Comparison of ENCODE assay signal across 8 cellular contexts in the genomic region with DNA sequence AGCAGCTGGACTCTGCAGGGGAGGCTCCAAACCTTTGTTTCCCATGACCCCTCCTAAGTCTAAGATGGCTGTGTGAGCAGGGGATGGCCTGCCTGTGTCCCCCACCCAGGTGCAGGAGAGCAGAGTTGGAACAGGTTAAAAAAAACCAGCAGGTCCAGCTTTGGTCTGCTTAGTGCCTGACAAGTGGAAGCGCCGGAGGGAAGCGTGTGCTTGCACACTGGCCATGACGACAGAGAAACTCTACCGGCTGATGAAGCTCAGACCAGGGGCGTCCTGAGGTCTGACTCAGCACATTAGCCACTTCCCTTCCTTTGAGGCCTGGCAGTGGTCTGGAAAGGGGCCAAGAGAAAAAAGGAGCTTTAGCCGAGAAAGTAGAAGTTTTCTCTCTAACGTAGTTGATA.
DNase-seq lines count a peak whose midpoint lies in the region; ATAC-seq and TF ChIP-seq lines count a peak whose summit lies in the region.

No MANE protein-coding gene starts in this region.

- WGBS in transverse colon (ENCODE audit: low coverage in 1 of 2), 2 donors, result 52 to 58% methylated on average over 2 to 8 of the region's 8 CpGs

- TF ChIP-seq POLR2A in transverse colon (IDR thresholded peaks at IDR 0.05), result no peak

- DNase-seq in activated T-cell treated with anti-CD3 and anti-CD28 coated beads for 48 hours (ENCODE audit: low read depth), result peak; percentile 4
- DNase-seq in activated T-cell treated with anti-CD3 and anti-CD28 coated beads, Interleukin-2, amount 50 U/mL, for 1 hour, result no peak
- DNase-seq in T-helper 17 cell, result no peak
- peak; percentile 41 for DNase-seq in left ventricle myocardium superior
- DNase-seq in transverse colon, result peak; percentile 37
- no peak for DNase-seq in NCI-H146 (lab: John Stamatoyannopoulos, UW)
- no peak for DNase-seq in activated naive CD4-positive, alpha-beta T cell treated with anti-CD3 and anti-CD28 coated beads, Interleukin-2, amount 50 U/mL, for 16 hours

- H3K4me1 ChIP-seq in transverse colon, result no peaks in the 10 kb centered on the region

- H3K36me3 ChIP-seq in transverse colon, result no peaks in the 10 kb centered on the region

- H3K4me3 ChIP-seq in transverse colon, result no peak overlapping the region

- in situ Hi-C loops in transverse colon (cut with MboI; ENCODE audit: low pct_ligation_motif_present in 1 of 4, low pct_unique_long_range_greater_than_20kb in 1 of 4, low sequenced_read_pairs in 3 of 4), result no loop called here

- intact Hi-C loops in left ventricle myocardium superior (cut with micrococcal nuclease) (no loop called here), transverse colon (cut with DNase I; ENCODE audit: low total_unique reads) (no loop called here)

- peaks cover 13% of the 10 kb centered on the region for H3K4me1 Mint-ChIP-seq in T-helper 17 cell

- no peaks in the 10 kb centered on the region for H3K9me3 ChIP-seq in T-helper 17 cell (ENCODE audit: control insufficient read depth, low read length, poor library complexity, severe bottlenecking)
- no peaks in the 10 kb centered on the region for H3K9me3 ChIP-seq in transverse colon

- ATAC-seq in HG03159 (IDR thresholded peaks at IDR 0.05; ENCODE audit: unreplicated experiment) (peak; percentile 83), T-helper 17 cell (peak; percentile 45), left ventricle myocardium superior (peak; percentile 44)

- H3K27ac Mint-ChIP-seq in T-helper 17 cell, result no peak overlapping the region

- H3K27me3 ChIP-seq in transverse colon, result peaks cover 8% of the 10 kb centered on the region

- TF ChIP-seq EP300 in transverse colon (IDR thresholded peaks at IDR 0.05; ENCODE audit: low read depth), result no peak

- no peaks in the 10 kb centered on the region for H3K36me3 Mint-ChIP-seq in T-helper 17 cell (ENCODE audit: low read depth)

- peaks cover 13% of the 10 kb centered on the region for H3K27me3 Mint-ChIP-seq in T-helper 17 cell

- no peak for TF ChIP-seq CTCF in transverse colon (IDR thresholded peaks at IDR 0.05)

- no peak overlapping the region for H3K27ac ChIP-seq in transverse colon

- H3K4me3 Mint-ChIP-seq in T-helper 17 cell, result peak overlapping the region; percentile 9

Comparison
In these comparisons a context has a peak if more than half of its experiments do, and no peak if none do; other contexts are left out.
1. DNase-seq: peak in activated T-cell treated with anti-CD3 and anti-CD28 coated beads for 48 hours (single experiment), left ventricle myocardium superior (single experiment) and transverse colon (single experiment); none in activated T-cell treated with anti-CD3 and anti-CD28 coated beads, Interleukin-2, amount 50 U/mL, for 1 hour (single experiment), T-helper 17 cell (0 of 3), NCI-H146 (single experiment) and activated naive CD4-positive, alpha-beta T cell treated with anti-CD3 and anti-CD28 coated beads, Interleukin-2, amount 50 U/mL, for 16 hours (single experiment).
2. Peak in every context shown above with its lines, with median percentiles within 50 percentile points of each other: ATAC-seq.